In the genomic region with DNA sequence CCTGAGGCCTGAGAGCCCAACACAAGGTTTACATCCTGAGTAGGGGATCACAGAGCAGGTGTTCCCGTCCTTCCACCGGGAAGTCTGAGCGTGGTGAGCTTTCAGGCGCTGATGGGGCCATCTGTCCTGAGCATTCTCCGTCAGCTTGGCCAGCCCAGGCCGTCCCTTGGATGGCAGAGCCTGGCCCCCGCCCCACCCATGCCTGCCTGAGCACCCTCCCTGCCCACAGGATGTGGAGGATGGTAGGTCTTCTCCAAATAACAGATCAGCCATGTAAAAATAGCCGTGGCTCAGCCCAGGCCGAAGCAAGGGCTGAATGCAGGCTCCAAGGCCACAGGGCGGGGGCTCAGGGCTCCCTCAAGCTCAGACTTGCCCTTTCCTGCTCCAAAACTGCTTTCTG, we compare ENCODE assay signal across 16 cellular contexts. TPM values are rescaled to one million over a fixed set of nuclear protein-coding genes. Genes with fewer than 3 reads are reported as not detected.
DNase-seq lines count a peak whose midpoint lies in the region; ATAC-seq and TF ChIP-seq lines count a peak whose summit lies in the region.
"Had no signal": no experiment of that assay in that cellular context is flagged by ENCODE, and none has a peak within 500 bp of the region (broad histone marks: within the 10 kb centered on the region; RNA-seq: fewer than 3 reads in every experiment).

No MANE protein-coding gene starts in this region.

- H3K4me1 ChIP-seq in tibial nerve: peaks cover 0 to 21% (median 0%) of the 10 kb centered on the region in 4 donors
- H3K4me1 ChIP-seq in prostate gland (replicated peaks): peaks cover 6% of the 10 kb centered on the region

- H3K9me3 ChIP-seq in tibial nerve (no peaks in the 10 kb centered on the region), prostate gland (no peaks in the 10 kb centered on the region)

- 67 to 84% methylated on average over 9 to 10 of the region's 10 CpGs for WGBS in tibial nerve, 2 donors
- 96% methylated on average over 10 of the region's 10 CpGs for WGBS in prostate gland

- no peaks in the 10 kb centered on the region for H3K27me3 ChIP-seq in tibial nerve
- no peaks in the 10 kb centered on the region for H3K27me3 ChIP-seq in prostate gland (replicated peaks; ENCODE audit: insufficient read depth)

- no peak overlapping the region for H3K4me3 Mint-ChIP-seq in natural killer cell treated with Interleukin-12 subunit alpha and Interleukin-12 subunit beta and Interleukin-15 and Interleukin-18, amount 100 ng/mL, for 72 hours
- H3K4me3 Mint-ChIP-seq: activated naive CD4-positive, alpha-beta T cell treated with anti-CD3 and anti-CD28 coated beads, Interleukin-2, amount 50 U/mL, for 24 hours had no signal

- no peak for TF ChIP-seq POLR2A in tibial nerve (IDR thresholded peaks at IDR 0.05)
- no peak for TF ChIP-seq POLR2A in prostate gland (IDR thresholded peaks at IDR 0.05)

- TF ChIP-seq CTCF in RWPE1 (conservative IDR thresholded peaks at IDR 0.05; ENCODE audit: low read depth) (no peak), tibial nerve (IDR thresholded peaks at IDR 0.05) (no peak), prostate gland (IDR thresholded peaks at IDR 0.05) (no peak)

- ATAC-seq in esophagus mucosa: peak; percentile 2
- ATAC-seq in HG03521 (IDR thresholded peaks at IDR 0.05; ENCODE audit: unreplicated experiment): no peak
- ATAC-seq in natural killer cell treated with Interleukin-12 subunit alpha and Interleukin-12 subunit beta and Interleukin-15 and Interleukin-18, amount 100 ng/mL, for 72 hours: no peak

- no peaks in the 10 kb centered on the region for H3K9me3 Mint-ChIP-seq in natural killer cell treated with Interleukin-12 subunit alpha and Interleukin-12 subunit beta and Interleukin-15 and Interleukin-18, amount 100 ng/mL, for 72 hours
- H3K9me3 Mint-ChIP-seq: activated naive CD4-positive, alpha-beta T cell treated with anti-CD3 and anti-CD28 coated beads, Interleukin-2, amount 50 U/mL, for 24 hours had no signal

- no peaks in the 10 kb centered on the region for H3K36me3 Mint-ChIP-seq in natural killer cell treated with Interleukin-12 subunit alpha and Interleukin-12 subunit beta and Interleukin-15 and Interleukin-18, amount 100 ng/mL, for 72 hours
- H3K36me3 Mint-ChIP-seq: activated naive CD4-positive, alpha-beta T cell treated with anti-CD3 and anti-CD28 coated beads, Interleukin-2, amount 50 U/mL, for 24 hours had no signal

- intact Hi-C loops in prostate gland (cut with DNase I): no loop called here

- no peak for TF ChIP-seq EP300 in tibial nerve (IDR thresholded peaks at IDR 0.05)

- H3K4me1 Mint-ChIP-seq in natural killer cell treated with Interleukin-12 subunit alpha and Interleukin-12 subunit beta and Interleukin-15 and Interleukin-18, amount 100 ng/mL, for 72 hours (ENCODE audit: low read depth in 2 of 2): no peaks in the 10 kb centered on the region
- H3K4me1 Mint-ChIP-seq: activated naive CD4-positive, alpha-beta T cell treated with anti-CD3 and anti-CD28 coated beads, Interleukin-2, amount 50 U/mL, for 24 hours had no signal

- POLR2A ChIA-PET in RWPE1 (lab: Yijun Ruan, JAX; ENCODE audit: low non-redundant PET): no interaction called here

- H3K36me3 ChIP-seq in tibial nerve (no peaks in the 10 kb centered on the region), prostate gland (no peaks in the 10 kb centered on the region)

- DNase-seq in RWPE1 (ENCODE audit: low spot score): no peak
- DNase-seq in myocyte (ENCODE audit: low read depth): peak; percentile 61
- no peak for DNase-seq in tibial nerve (ENCODE audit: low spot score in 2 of 2)
- DNase-seq in prostate gland (ENCODE audit: low spot score): no peak
- DNase-seq in NCI-H146 treated with DMSO at 0.1 percent for 48 hours (lab: John Stamatoyannopoulos, UW; ENCODE audit: unreplicated experiment): no peak
- no peak for DNase-seq in natural killer cell treated with Interleukin-12 subunit alpha and Interleukin-12 subunit beta and Interleukin-15 and Interleukin-18, amount 100 ng/mL, for 72 hours (ENCODE audit: low spot score)
- DNase-seq: NCI-H146; NCI-H774; stimulated activated CD8-positive, alpha-beta memory T cell treated with anti-CD3 and anti-CD28 coated beads, Interleukin-4, amount 100 ng/mL, for 48 hours had no signal

- CTCF ChIA-PET in RWPE1 (lab: Yijun Ruan, JAX): interaction anchor here (0.6 kb wide), 1 partner anchor 10 kb away, joined by 3 read pairs; no protein-coding TSS in a partner anchor

- H3K4me3 ChIP-seq in tibial nerve (no peak overlapping the region), prostate gland (no peak overlapping the region)
- H3K4me3 ChIP-seq: SK-N-MC had no signal

- H3K27ac ChIP-seq in RWPE1: peak overlapping the region; percentile 94
- H3K27ac ChIP-seq in tibial nerve: peak overlapping the region; percentile 42 to 81 (median 58)
- no peak overlapping the region for H3K27ac ChIP-seq in prostate gland
- H3K27ac ChIP-seq: C4-2B, SK-N-MC had no signal

- H3K27ac Mint-ChIP-seq in natural killer cell treated with Interleukin-12 subunit alpha and Interleukin-12 subunit beta and Interleukin-15 and Interleukin-18, amount 100 ng/mL, for 72 hours: no peak overlapping the region
- H3K27ac Mint-ChIP-seq: activated naive CD4-positive, alpha-beta T cell treated with anti-CD3 and anti-CD28 coated beads, Interleukin-2, amount 50 U/mL, for 24 hours had no signal

- no peaks in the 10 kb centered on the region for H3K27me3 Mint-ChIP-seq in natural killer cell treated with Interleukin-12 subunit alpha and Interleukin-12 subunit beta and Interleukin-15 and Interleukin-18, amount 100 ng/mL, for 72 hours
- H3K27me3 Mint-ChIP-seq: activated naive CD4-positive, alpha-beta T cell treated with anti-CD3 and anti-CD28 coated beads, Interleukin-2, amount 50 U/mL, for 24 hours had no signal

RNA-seq across cellular contexts. Expression of a gene that starts 20.2 kb away (rescaled TPM):
- 33.9 TPM for total RNA-seq in esophagus mucosa
- total RNA-seq in myocyte: 0.47 and 0.56 TPM in 2 replicates
- polyA plus RNA-seq in myocyte (2012): 0.90 TPM
- 10 to 100 TPM in 3 of 4 donors, 1 to 10 TPM in 1; 5.4 to 49.8 (median 23.4) TPM for total RNA-seq in tibial nerve
- 10 to 100 TPM in 1 of 2 donors, 1 to 10 TPM in 1; 6.6 to 14.0 TPM for total RNA-seq in prostate gland
- total RNA-seq in natural killer cell treated with Interleukin-12 subunit alpha and Interleukin-12 subunit beta and Interleukin-15 and Interleukin-18, amount 100 ng/mL, for 72 hours: not detected

RNA-seq across cellular contexts. Expression of a gene that starts 36.3 kb away (rescaled TPM):
- total RNA-seq in esophagus mucosa: 42.9 TPM
- 50.0 and 51.4 TPM in 2 replicates for total RNA-seq in myocyte
- 36.0 TPM for polyA plus RNA-seq in myocyte (2012)
- 100 to 1,000 TPM in 1 of 4 donors, 10 to 100 TPM in 3; 53.8 to 119 (median 54.4) TPM for total RNA-seq in tibial nerve
- total RNA-seq in prostate gland: 10 to 100 TPM; 44.4 to 71.2 TPM
- 100 to 1,000 TPM in 1 of 2 donors, 10 to 100 TPM in 1; 92.3 to 246 TPM for total RNA-seq in natural killer cell treated with Interleukin-12 subunit alpha and Interleukin-12 subunit beta and Interleukin-15 and Interleukin-18, amount 100 ng/mL, for 72 hours

RNA-seq across cellular contexts. Expression of a gene that starts 41.5 kb away (rescaled TPM):
- 41.6 TPM for total RNA-seq in esophagus mucosa
- not detected in 2 replicates for total RNA-seq in myocyte
- polyA plus RNA-seq in myocyte (2012): not detected
- total RNA-seq in tibial nerve: not detected
- total RNA-seq in prostate gland: 10 to 100 TPM; 23.5 to 35.6 TPM
- total RNA-seq in natural killer cell treated with Interleukin-12 subunit alpha and Interleukin-12 subunit beta and Interleukin-15 and Interleukin-18, amount 100 ng/mL, for 72 hours: not detected
- total RNA-seq: chondrocyte had no signal
- polyA plus RNA-seq: neural cell had no signal

Comparison
In these comparisons a context has a peak if more than half of its experiments do, and no peak if none do; other contexts are left out.
1. H3K27ac ChIP-seq: peak in RWPE1 (single experiment) and tibial nerve (4 of 4); none in prostate gland (0 of 2).
2. RNA of a gene that starts 41.5 kb away (total RNA-seq): 41.6 TPM in esophagus mucosa (single experiment) and 23.5 to 35.6 TPM in prostate gland; not detected in myocyte, not detected in tibial nerve and not detected in natural killer cell treated with Interleukin-12 subunit alpha and Interleukin-12 subunit beta and Interleukin-15 and Interleukin-18, amount 100 ng/mL, for 72 hours; every median in the first group is over 10 times any median in the second.